1 cellular context compared by ENCODE assay signal in the genomic region with DNA sequence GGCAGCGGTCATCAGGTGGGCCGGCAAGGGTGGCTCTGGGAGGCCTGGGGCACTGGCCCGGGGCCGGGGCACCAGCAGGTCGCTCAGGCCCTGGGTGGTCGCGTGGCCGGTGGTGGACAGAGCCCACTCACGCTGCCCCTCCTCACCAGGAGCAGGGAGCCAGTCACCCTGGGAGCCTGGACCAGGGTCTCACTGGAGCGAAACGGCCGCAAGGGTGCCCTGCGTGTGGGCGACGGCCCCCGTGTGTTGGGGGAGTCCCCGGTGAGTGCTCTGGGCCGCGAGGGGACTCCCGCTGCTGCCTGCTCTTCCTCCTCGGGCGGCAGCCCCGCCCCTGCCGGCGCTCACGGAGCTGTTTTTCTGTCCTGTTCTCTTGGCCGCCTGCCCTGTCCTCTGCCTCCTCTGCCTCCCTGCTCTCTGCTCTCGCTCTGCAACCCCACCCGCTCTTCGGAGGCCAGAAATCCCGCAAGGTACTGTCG.
TF ChIP-seq lines count a peak whose summit lies in the region.

No MANE protein-coding gene starts in this region.

TF ChIP-seq in K562, 482 proteins besides CTCF, POLR2A, EP300 and RAD21:
- TF ChIP-seq POLR2G (IDR thresholded peaks at IDR 0.05; ENCODE audit: low read depth, low read length) = peak; percentile 51; the same call in 1 of the 2 replicates
- TF ChIP-seq, protein P1, sequence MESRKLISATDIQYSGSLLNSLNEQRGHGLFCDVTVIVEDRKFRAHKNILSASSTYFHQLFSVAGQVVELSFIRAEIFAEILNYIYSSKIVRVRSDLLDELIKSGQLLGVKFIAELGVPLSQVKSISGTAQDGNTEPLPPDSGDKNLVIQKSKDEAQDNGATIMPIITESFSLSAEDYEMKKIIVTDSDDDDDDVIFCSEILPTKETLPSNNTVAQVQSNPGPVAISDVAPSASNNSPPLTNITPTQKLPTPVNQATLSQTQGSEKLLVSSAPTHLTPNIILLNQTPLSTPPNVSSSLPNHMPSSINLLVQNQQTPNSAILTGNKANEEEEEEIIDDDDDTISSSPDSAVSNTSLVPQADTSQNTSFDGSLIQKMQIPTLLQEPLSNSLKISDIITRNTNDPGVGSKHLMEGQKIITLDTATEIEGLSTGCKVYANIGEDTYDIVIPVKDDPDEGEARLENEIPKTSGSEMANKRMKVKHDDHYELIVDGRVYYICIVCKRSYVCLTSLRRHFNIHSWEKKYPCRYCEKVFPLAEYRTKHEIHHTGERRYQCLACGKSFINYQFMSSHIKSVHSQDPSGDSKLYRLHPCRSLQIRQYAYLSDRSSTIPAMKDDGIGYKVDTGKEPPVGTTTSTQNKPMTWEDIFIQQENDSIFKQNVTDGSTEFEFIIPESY (CRISPR knock-in tag; IDR thresholded peaks at IDR 0.05) = peak; percentile 61; the same call in 1 of the 2 replicates
- TF ChIP-seq, protein P2, sequence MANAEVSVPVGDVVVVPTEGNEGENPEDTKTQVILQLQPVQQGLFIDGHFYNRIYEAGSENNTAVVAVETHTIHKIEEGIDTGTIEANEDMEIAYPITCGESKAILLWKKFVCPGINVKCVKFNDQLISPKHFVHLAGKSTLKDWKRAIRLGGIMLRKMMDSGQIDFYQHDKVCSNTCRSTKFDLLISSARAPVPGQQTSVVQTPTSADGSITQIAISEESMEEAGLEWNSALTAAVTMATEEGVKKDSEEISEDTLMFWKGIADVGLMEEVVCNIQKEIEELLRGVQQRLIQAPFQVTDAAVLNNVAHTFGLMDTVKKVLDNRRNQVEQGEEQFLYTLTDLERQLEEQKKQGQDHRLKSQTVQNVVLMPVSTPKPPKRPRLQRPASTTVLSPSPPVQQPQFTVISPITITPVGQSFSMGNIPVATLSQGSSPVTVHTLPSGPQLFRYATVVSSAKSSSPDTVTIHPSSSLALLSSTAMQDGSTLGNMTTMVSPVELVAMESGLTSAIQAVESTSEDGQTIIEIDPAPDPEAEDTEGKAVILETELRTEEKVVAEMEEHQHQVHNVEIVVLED (CRISPR knock-in tag; IDR thresholded peaks at IDR 0.05) = no peak
